20 cellular contexts compared by ENCODE assay signal in the genomic region with DNA sequence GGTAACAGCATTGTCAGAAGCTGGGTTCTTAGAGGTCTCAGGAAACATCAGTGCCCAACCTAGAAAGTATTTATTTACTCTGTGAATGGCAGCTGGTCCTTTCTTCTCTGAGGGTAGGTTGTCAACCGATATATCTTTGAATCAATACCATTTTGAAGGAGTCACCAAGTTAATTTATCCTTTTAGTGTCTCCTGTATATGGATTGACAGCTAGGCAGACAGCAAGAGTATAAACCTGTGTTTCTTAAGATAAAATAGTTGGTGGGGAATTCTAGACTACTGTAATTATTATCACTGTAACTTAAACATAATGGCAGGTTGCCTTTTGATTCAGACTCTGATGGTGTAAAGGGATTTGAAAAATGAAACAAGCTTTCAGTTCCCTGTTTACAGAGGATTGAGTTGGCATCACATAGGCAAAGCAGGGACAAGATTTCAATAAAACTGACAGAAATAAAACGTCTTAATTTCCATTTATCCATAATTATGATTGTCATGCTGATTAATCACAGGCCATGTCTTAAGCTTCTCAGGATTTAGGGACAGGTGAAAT.
"Had no signal": no experiment of that assay in that cellular context is flagged by ENCODE, and none has a peak within 500 bp of the region (broad histone marks: within the 10 kb centered on the region; RNA-seq: fewer than 3 reads in every experiment).

No MANE protein-coding gene starts in this region.

- H3K4me1 ChIP-seq: parathyroid adenoma, stomach, testis had no signal

- ATAC-seq: activated CD8-positive, alpha-beta T cell treated with anti-CD3 and anti-CD28 coated beads, Interleukin-2, amount 10 ng/mL, durations not matched to agents 7 days and 5 days; activated naive CD4-positive, alpha-beta T cell treated with anti-CD3 and anti-CD28 coated beads, Interleukin-2, amount 50 U/mL, for 72 hours; left lung; mucosa of descending colon; naive thymus-derived CD4-positive, alpha-beta T cell had no signal

- H3K9me3 ChIP-seq: esophagus muscularis mucosa, left lung, mucosa of descending colon, stomach, testis had no signal

- H3K27ac ChIP-seq: esophagus muscularis mucosa, left lung, parathyroid adenoma, stomach, testis had no signal

- H3K4me3 ChIP-seq: esophagus muscularis mucosa, left lung, mucosa of descending colon, stomach, testis had no signal

- H3K36me3 ChIP-seq: esophagus muscularis mucosa, left lung, stomach had no signal

- DNase-seq: activated CD4-positive, alpha-beta T cell treated with anti-CD3 and anti-CD28 coated beads for 48 hours; activated CD8-positive, alpha-beta memory T cell treated with anti-CD3 and anti-CD28 coated beads, Interleukin-2, amount 50 U/mL, for 4 hours; activated CD8-positive, alpha-beta T cell treated with anti-CD3 and anti-CD28 coated beads, Interleukin-2, amount 10 ng/mL, durations not matched to agents 7 days and 5 days; activated effector memory CD4-positive, alpha-beta T cell treated with anti-CD3 and anti-CD28 coated beads, Interleukin-2, amount 50 U/mL, for 16 hours; activated T-cell treated with anti-CD3 and anti-CD28 coated beads, Interleukin-2, amount 50 U/mL, for 48 hours; amygdala; central memory CD4-positive, alpha-beta T cell; cortex of kidney; effector CD4-positive, alpha-beta T cell; hippocampal formation; kidney; left lung; mucosa of descending colon; naive thymus-derived CD4-positive, alpha-beta T cell; stimulated activated CD4-positive, alpha-beta T cell treated with anti-CD3 and anti-CD28 coated beads, Interleukin-1b, Interleukin-23, amount 100 ng/mL, for 48 hours; stomach; testis had no signal

- H3K27me3 ChIP-seq: esophagus muscularis mucosa, left lung, stomach, testis had no signal
